Comparison of ENCODE assay signal across 8 cellular contexts in genomic region chr13:49606747-49607648, GRCh38. TPM values are rescaled to one million over a fixed set of nuclear protein-coding genes. Genes with fewer than 3 reads are reported as not detected.
DNase-seq lines count a peak whose midpoint lies in the region; ATAC-seq and TF ChIP-seq lines count a peak whose summit lies in the region.

No MANE protein-coding gene starts in this region.

- no peaks in the 10 kb centered on the region for H4K20me1 ChIP-seq in GM23248 (ENCODE audit: insufficient read depth)

- DNase-seq in DMS79 treated with DMSO at 0.1 percent for 48 hours (lab: John Stamatoyannopoulos, UW) (peak; percentile 85), GM23248 (peak; percentile 95), LHCN-M2 (ENCODE audit: low read depth) (peak; percentile 83), Peyer's patch (peak; percentile 82 to 96 (median 83)), esophagus squamous epithelium (lab: John Stamatoyannopoulos, UW) (peak; percentile 32), natural killer cell (peak; percentile 69)
- peak; percentile 79 for DNase-seq in activated T-cell treated with anti-CD3 and anti-CD28 coated beads, Interleukin-2, amount 50 U/mL, for 4 hours
- peak; percentile 60 to 79 for DNase-seq in stimulated activated effector memory CD8-positive, alpha-beta T cell treated with anti-CD3 and anti-CD28 coated beads, Interleukin-12 subunit alpha, Interleukin-12 subunit beta, amount 100 ng/mL, for 72 hours (ENCODE audit: low spot score in 2 of 2)

- no peak overlapping the region for H3K27ac ChIP-seq in GM23248
- no peak overlapping the region for H3K27ac ChIP-seq in Peyer's patch
- peak overlapping the region in 1 of 4 donors; percentile 23 for H3K27ac ChIP-seq in esophagus squamous epithelium

- H3K27ac Mint-ChIP-seq in natural killer cell = peak overlapping the region in 1 of 2 donors; percentile 76
- H3K27ac Mint-ChIP-seq in stimulated activated effector memory CD8-positive, alpha-beta T cell treated with anti-CD3 and anti-CD28 coated beads, Interleukin-12 subunit alpha, Interleukin-12 subunit beta, amount 100 ng/mL, for 72 hours = peak overlapping the region; percentile 82

- H3K4me1 ChIP-seq in GM23248 (ENCODE audit: insufficient read depth) (no peaks in the 10 kb centered on the region), Peyer's patch (no peaks in the 10 kb centered on the region), esophagus squamous epithelium (peaks cover 0 to 19% (median 0%) of the 10 kb centered on the region in 3 donors)

- in situ Hi-C loops in GM23248 (cut with MboI) = loop anchor here (10.0 kb wide), 1 partner anchor 312 kb away; no protein-coding TSS in a partner anchor

- intact Hi-C loops in esophagus squamous epithelium (cut with DNase I) (loop anchor here (5.0 kb wide), 1 partner anchor 305 kb away; no protein-coding TSS in a partner anchor), natural killer cell (cut with micrococcal nuclease) (no loop called here)

- no peaks in the 10 kb centered on the region for H3K9me2 ChIP-seq in GM23248 (ENCODE audit: insufficient read depth)

- peaks cover 1% of the 10 kb centered on the region for H3K36me3 Mint-ChIP-seq in activated T-cell treated with anti-CD3 and anti-CD28 coated beads, Interleukin-2, amount 50 U/mL, for 4 hours (ENCODE audit: insufficient read depth)
- H3K36me3 Mint-ChIP-seq in natural killer cell = no peaks in the 10 kb centered on the region
- H3K36me3 Mint-ChIP-seq in stimulated activated effector memory CD8-positive, alpha-beta T cell treated with anti-CD3 and anti-CD28 coated beads, Interleukin-12 subunit alpha, Interleukin-12 subunit beta, amount 100 ng/mL, for 72 hours = no peaks in the 10 kb centered on the region

- H3K4me3 ChIP-seq in GM23248 (peak overlapping the region; percentile 72), Peyer's patch (peak overlapping the region; percentile 4 to 38 (median 12)), esophagus squamous epithelium (peak overlapping the region; percentile 14 to 36 (median 26))

- TF ChIP-seq CTCF in Peyer's patch (IDR thresholded peaks at IDR 0.05) = peak; percentile 37 to 92 (median 86)
- peak; percentile 61 to 86 (median 80) for TF ChIP-seq CTCF in esophagus squamous epithelium (IDR thresholded peaks at IDR 0.05)
- peak; percentile 71 for TF ChIP-seq CTCF in natural killer cell (IDR thresholded peaks at IDR 0.05)

- H2AFZ ChIP-seq in GM23248 = peak overlapping the region; percentile 95

- H3K36me3 ChIP-seq in GM23248 (ENCODE audit: low read depth) (no peaks in the 10 kb centered on the region), Peyer's patch (no peaks in the 10 kb centered on the region), esophagus squamous epithelium (no peaks in the 10 kb centered on the region)

- H3K4me3 Mint-ChIP-seq in activated T-cell treated with anti-CD3 and anti-CD28 coated beads, Interleukin-2, amount 50 U/mL, for 4 hours = peak overlapping the region; percentile 69
- peak overlapping the region; percentile 81 for H3K4me3 Mint-ChIP-seq in natural killer cell
- H3K4me3 Mint-ChIP-seq in stimulated activated effector memory CD8-positive, alpha-beta T cell treated with anti-CD3 and anti-CD28 coated beads, Interleukin-12 subunit alpha, Interleukin-12 subunit beta, amount 100 ng/mL, for 72 hours = peak overlapping the region; percentile 67

- peak overlapping the region; percentile 56 for H3K9ac ChIP-seq in GM23248

- peak overlapping the region; percentile 62 for H3K4me2 ChIP-seq in GM23248 (ENCODE audit: unreplicated experiment)

- H3K27me3 ChIP-seq in GM23248 (replicated peaks; ENCODE audit: insufficient read depth) (no peaks in the 10 kb centered on the region), Peyer's patch (no peaks in the 10 kb centered on the region), esophagus squamous epithelium (no peaks in the 10 kb centered on the region)

- no peaks in the 10 kb centered on the region for H3F3A ChIP-seq in GM23248 (ENCODE audit: insufficient read depth)

- H3K4me1 Mint-ChIP-seq in activated T-cell treated with anti-CD3 and anti-CD28 coated beads, Interleukin-2, amount 50 U/mL, for 4 hours (ENCODE audit: low read depth) = peaks cover 4% of the 10 kb centered on the region
- peaks cover 6 to 7% of the 10 kb centered on the region in 2 donors for H3K4me1 Mint-ChIP-seq in natural killer cell
- peaks cover 5% of the 10 kb centered on the region for H3K4me1 Mint-ChIP-seq in stimulated activated effector memory CD8-positive, alpha-beta T cell treated with anti-CD3 and anti-CD28 coated beads, Interleukin-12 subunit alpha, Interleukin-12 subunit beta, amount 100 ng/mL, for 72 hours

- 20% methylated on average over 15 of the region's 15 CpGs for WGBS in GM23248 (ENCODE audit: low coverage in 1 of 2, low lambda C conversion rate in 2 of 2, missing lambda C conversion rate in 2 of 2), 2 experiments
- 25 to 33% methylated on average over 13 to 15 of the region's 15 CpGs for WGBS in esophagus squamous epithelium, 2 donors

- H3K9me3 Mint-ChIP-seq in activated T-cell treated with anti-CD3 and anti-CD28 coated beads, Interleukin-2, amount 50 U/mL, for 4 hours = peaks cover 4% of the 10 kb centered on the region
- no peaks in the 10 kb centered on the region for H3K9me3 Mint-ChIP-seq in natural killer cell
- H3K9me3 Mint-ChIP-seq in stimulated activated effector memory CD8-positive, alpha-beta T cell treated with anti-CD3 and anti-CD28 coated beads, Interleukin-12 subunit alpha, Interleukin-12 subunit beta, amount 100 ng/mL, for 72 hours = no peaks in the 10 kb centered on the region

- peak; percentile 98 to 100 for ATAC-seq in activated T-cell treated with anti-CD3 and anti-CD28 coated beads, Interleukin-2, amount 50 U/mL, for 4 hours
- ATAC-seq in natural killer cell = peak; percentile 96 to 100 (median 99)
- peak; percentile 99 for ATAC-seq in stimulated activated effector memory CD8-positive, alpha-beta T cell treated with anti-CD3 and anti-CD28 coated beads, Interleukin-12 subunit alpha, Interleukin-12 subunit beta, amount 100 ng/mL, for 72 hours

- no peaks in the 10 kb centered on the region for H3K79me2 ChIP-seq in GM23248 (ENCODE audit: insufficient read depth)

- H3K27me3 Mint-ChIP-seq in activated T-cell treated with anti-CD3 and anti-CD28 coated beads, Interleukin-2, amount 50 U/mL, for 4 hours (ENCODE audit: low read depth) = no peaks in the 10 kb centered on the region
- H3K27me3 Mint-ChIP-seq in natural killer cell (ENCODE audit: low read depth in 2 of 2) = no peaks in the 10 kb centered on the region

- TF ChIP-seq POLR2A in Peyer's patch (IDR thresholded peaks at IDR 0.05) (no peak), esophagus squamous epithelium (IDR thresholded peaks at IDR 0.05) (no peak)

- H3K9me3 ChIP-seq in GM23248 (ENCODE audit: low read depth) = no peaks in the 10 kb centered on the region
- H3K9me3 ChIP-seq in Peyer's patch = no peaks in the 10 kb centered on the region
- H3K9me3 ChIP-seq in esophagus squamous epithelium = no peaks in the 10 kb centered on the region

RNA-seq across cellular contexts. Expression of gene ARL11, which starts 21.3 kb away (rescaled TPM):
- not detected in 2 replicates for total RNA-seq in GM23248 (2014; rRNA removed; shearing (Covaris generic))
- polyA plus RNA-seq in GM23248 (2016; fragmentation: Nextera tagmentation; extraction: Ambion mirVana) = not detected in 2 replicates
- not detected in 2 replicates for total RNA-seq in LHCN-M2 (2014; rRNA removed)
- polyA plus RNA-seq in LHCN-M2 (2012) = not detected
- 1 to 10 TPM; 1.2 to 5.0 (median 3.6) TPM for total RNA-seq in Peyer's patch
- total RNA-seq in activated T-cell treated with anti-CD3 and anti-CD28 coated beads, Interleukin-2, amount 50 U/mL, for 4 hours = under 1 TPM; 0.10 to 0.30 (median 0.18) TPM
- total RNA-seq in esophagus squamous epithelium = 1 to 10 TPM in 1 of 4 donors, under 1 TPM in 3; 0.22 to 1.9 (median 0.95) TPM
- 1 to 10 TPM in 1 of 3 donors, under 1 TPM in 2; 0.48 to 1.5 (median 0.61) TPM for total RNA-seq in natural killer cell

RNA-seq across cellular contexts. Expression of gene RCBTB1, which starts 21.6 kb away (rescaled TPM):
- 9.5 and 14.5 TPM in 2 replicates for total RNA-seq in GM23248 (2014; rRNA removed; shearing (Covaris generic))
- polyA plus RNA-seq in GM23248 (2016; fragmentation: Nextera tagmentation; extraction: Ambion mirVana) = 9.4 and 9.9 TPM in 2 replicates
- total RNA-seq in LHCN-M2 (2014; rRNA removed) = 20.1 and 24.9 TPM in 2 replicates
- 8.3 TPM for polyA plus RNA-seq in LHCN-M2 (2012)
- total RNA-seq in Peyer's patch = 10 to 100 TPM in 1 of 4 donors, 1 to 10 TPM in 3; 5.6 to 10.7 (median 8.1) TPM
- 10 to 100 TPM; 11.6 to 14.0 (median 11.9) TPM for total RNA-seq in activated T-cell treated with anti-CD3 and anti-CD28 coated beads, Interleukin-2, amount 50 U/mL, for 4 hours
- total RNA-seq in esophagus squamous epithelium = 10 to 100 TPM in 1 of 4 donors, 1 to 10 TPM in 3; 2.0 to 15.1 (median 5.7) TPM
- total RNA-seq in natural killer cell = 10 to 100 TPM; 19.7 to 28.5 (median 28.4) TPM

Comparison
In these comparisons a context has a peak if more than half of its experiments do, and no peak if none do; other contexts are left out.
1. DNase-seq: peak in every context shown above with its lines; median percentile 95 in GM23248; 85 in DMS79 treated with DMSO at 0.1 percent for 48 hours; 83 in LHCN-M2; 83 in Peyer's patch; 79 in activated T-cell treated with anti-CD3 and anti-CD28 coated beads, Interleukin-2, amount 50 U/mL, for 4 hours; 70 in stimulated activated effector memory CD8-positive, alpha-beta T cell treated with anti-CD3 and anti-CD28 coated beads, Interleukin-12 subunit alpha, Interleukin-12 subunit beta, amount 100 ng/mL, for 72 hours; 69 in natural killer cell; 32 in esophagus squamous epithelium.
2. H3K4me3 ChIP-seq: peak in every context shown above with its lines; median percentile 72 in GM23248; 26 in esophagus squamous epithelium; 12 in Peyer's patch.